Comparison of ENCODE assay signal across 21 cellular contexts in genomic region chr3:129502641-129503386, GRCh38. TPM values are rescaled to one million over a fixed set of nuclear protein-coding genes. Genes with fewer than 3 reads are reported as not detected.
DNase-seq lines count a peak whose midpoint lies in the region; ATAC-seq and TF ChIP-seq lines count a peak whose summit lies in the region.
"Had no signal": no experiment of that assay in that cellular context is flagged by ENCODE, and none has a peak within 500 bp of the region (broad histone marks: within the 10 kb centered on the region; RNA-seq: fewer than 3 reads in every experiment).

No MANE protein-coding gene starts in this region.

- no peaks in the 10 kb centered on the region for H3K79me2 ChIP-seq in neural progenitor cell (ENCODE audit: low read depth)

- H4K20me1 ChIP-seq in neural progenitor cell (ENCODE audit: low read depth), result no peaks in the 10 kb centered on the region

- H3K27ac ChIP-seq in neural progenitor cell, result no peak overlapping the region
- no peak overlapping the region for H3K27ac ChIP-seq in foreskin keratinocyte
- H3K27ac ChIP-seq: neutrophil, VCaP had no signal

- H2AFZ ChIP-seq in neural progenitor cell (replicated peaks), result no peak overlapping the region

- H3K9me3 ChIP-seq in neural progenitor cell (ENCODE audit: low read depth), result no peaks in the 10 kb centered on the region
- H3K9me3 ChIP-seq: heart right ventricle, neutrophil had no signal

- no peaks in the 10 kb centered on the region for H3K4me1 Mint-ChIP-seq in neural progenitor cell
- H3K4me1 Mint-ChIP-seq: activated naive CD8-positive, alpha-beta T cell treated with anti-CD3 and anti-CD28 coated beads, Interleukin-2, amount 50 U/mL, for 24 hours had no signal

- H3K9me3 Mint-ChIP-seq in neural progenitor cell, result no peaks in the 10 kb centered on the region
- H3K9me3 Mint-ChIP-seq: activated naive CD8-positive, alpha-beta T cell treated with anti-CD3 and anti-CD28 coated beads, Interleukin-2, amount 50 U/mL, for 24 hours; activated T-helper 1 cell treated with anti-CD3 and anti-CD28 coated beads, Interleukin-12 subunit alpha, Interleukin-12 subunit beta, Interleukin-2, Interleukin-4 antibody, amounts not matched to agents 30 ng/mL and 10 ng/mL and 1 ng/mL, durations not matched to agents 14 hours and 24 hours and 36 hours; H9 had no signal

- peaks cover 35% of the 10 kb centered on the region for H3K36me3 Mint-ChIP-seq in neural progenitor cell

- TF ChIP-seq CTCF in neural progenitor cell (IDR thresholded peaks at IDR 0.05) (no peak), foreskin keratinocyte (conservative IDR thresholded peaks at IDR 0.05) (no peak)

- H3K36me3 ChIP-seq in neural progenitor cell, result no peaks in the 10 kb centered on the region

- H3K27me3 ChIP-seq in neural progenitor cell (no peaks in the 10 kb centered on the region), foreskin keratinocyte (no peaks in the 10 kb centered on the region)
- H3K27me3 ChIP-seq: heart right ventricle, neutrophil had no signal

- no peaks in the 10 kb centered on the region for H3F3A ChIP-seq in neural progenitor cell (ENCODE audit: low read depth)

- H3K4me1 ChIP-seq in neural progenitor cell, result no peaks in the 10 kb centered on the region
- no peaks in the 10 kb centered on the region for H3K4me1 ChIP-seq in foreskin keratinocyte

- H3K9ac ChIP-seq in neural progenitor cell, result no peak overlapping the region

- peak; percentile 91 for DNase-seq in DMS79 treated with DMSO at 0.1 percent for 48 hours (lab: John Stamatoyannopoulos, UW)
- DNase-seq in NCI-H1694 (lab: John Stamatoyannopoulos, UW), result peak; percentile 69
- DNase-seq in NCI-H82 treated with DMSO at 0.1 percent for 48 hours (lab: John Stamatoyannopoulos, UW; ENCODE audit: unreplicated experiment), result peak; percentile 54
- no peak for DNase-seq in neural progenitor cell (ENCODE audit: low spot score)
- no peak for DNase-seq in foreskin keratinocyte
- no peak for DNase-seq in GOT3 (lab: John Stamatoyannopoulos, UW)
- DNase-seq: activated CD8-positive, alpha-beta memory T cell treated with anti-CD3 and anti-CD28 coated beads for 24 hours; activated naive CD8-positive, alpha-beta T cell treated with anti-CD3 and anti-CD28 coated beads, Interleukin-2, amount 50 U/mL, for 24 hours; effector memory CD4-positive, alpha-beta T cell; H9; islet precursor cell; NCI-H774; stimulated activated CD4-positive, alpha-beta T cell treated with anti-CD3 and anti-CD28 coated beads, Interleukin-2, amount 100 ng/mL, for 24 hours had no signal

- H3K4me3 ChIP-seq in neural progenitor cell, result no peak overlapping the region
- H3K4me3 ChIP-seq: heart right ventricle had no signal

- no peak overlapping the region for H3K4me2 ChIP-seq in neural progenitor cell

- H3K27ac Mint-ChIP-seq in neural progenitor cell, result peak overlapping the region; percentile 46
- H3K27ac Mint-ChIP-seq: activated naive CD8-positive, alpha-beta T cell treated with anti-CD3 and anti-CD28 coated beads, Interleukin-2, amount 50 U/mL, for 24 hours; activated T-helper 1 cell treated with anti-CD3 and anti-CD28 coated beads, Interleukin-12 subunit alpha, Interleukin-12 subunit beta, Interleukin-2, Interleukin-4 antibody, amounts not matched to agents 30 ng/mL and 10 ng/mL and 1 ng/mL, durations not matched to agents 14 hours and 24 hours and 36 hours; H9 had no signal

- H3K27me3 Mint-ChIP-seq in neural progenitor cell (ENCODE audit: insufficient read depth, low read depth), result peaks cover 3% of the 10 kb centered on the region
- H3K27me3 Mint-ChIP-seq: activated naive CD8-positive, alpha-beta T cell treated with anti-CD3 and anti-CD28 coated beads, Interleukin-2, amount 50 U/mL, for 24 hours had no signal

- ATAC-seq in HG02571 (IDR thresholded peaks at IDR 0.05; ENCODE audit: unreplicated experiment), result no peak
- ATAC-seq in foreskin keratinocyte, result no peak
- ATAC-seq: activated naive CD8-positive, alpha-beta T cell treated with anti-CD3 and anti-CD28 coated beads, Interleukin-2, amount 50 U/mL, for 24 hours had no signal

- H3K4me3 Mint-ChIP-seq in neural progenitor cell, result no peak overlapping the region
- H3K4me3 Mint-ChIP-seq: activated naive CD8-positive, alpha-beta T cell treated with anti-CD3 and anti-CD28 coated beads, Interleukin-2, amount 50 U/mL, for 24 hours; activated T-helper 1 cell treated with anti-CD3 and anti-CD28 coated beads, Interleukin-12 subunit alpha, Interleukin-12 subunit beta, Interleukin-2, Interleukin-4 antibody, amounts not matched to agents 30 ng/mL and 10 ng/mL and 1 ng/mL, durations not matched to agents 14 hours and 24 hours and 36 hours; H9 had no signal

RNA-seq across cellular contexts. Expression of gene RHO, which starts 25.6 kb away (rescaled TPM):
- total RNA-seq in neural progenitor cell (ENCODE audit: low replicate concordance) (not detected in 2 replicates), foreskin keratinocyte (not detected in 2 replicates)
- not detected in 2 replicates for polyA plus RNA-seq in foreskin keratinocyte
- total RNA-seq: activated T-helper 1 cell treated with anti-CD3 and anti-CD28 coated beads, Interleukin-12 subunit alpha, Interleukin-12 subunit beta, Interleukin-2, Interleukin-4 antibody, amounts not matched to agents 30 ng/mL and 10 ng/mL and 1 ng/mL, durations not matched to agents 14 hours and 24 hours and 36 hours; H9; heart right ventricle; MCF 10A; RPMI7951; sciatic nerve had no signal
- polyA plus RNA-seq: heart right ventricle had no signal

RNA-seq across cellular contexts. Expression of gene H1-8, which starts 40.2 kb away (rescaled TPM):
- total RNA-seq in neural progenitor cell (ENCODE audit: low replicate concordance) (not detected in 2 replicates), foreskin keratinocyte (not detected in 2 replicates)
- polyA plus RNA-seq in foreskin keratinocyte, result not detected in 2 replicates
- total RNA-seq: activated T-helper 1 cell treated with anti-CD3 and anti-CD28 coated beads, Interleukin-12 subunit alpha, Interleukin-12 subunit beta, Interleukin-2, Interleukin-4 antibody, amounts not matched to agents 30 ng/mL and 10 ng/mL and 1 ng/mL, durations not matched to agents 14 hours and 24 hours and 36 hours; H9; heart right ventricle; MCF 10A; RPMI7951; sciatic nerve had no signal
- polyA plus RNA-seq: heart right ventricle had no signal

Comparison
In these comparisons a context has a peak if more than half of its experiments do, and no peak if none do; other contexts are left out.
1. DNase-seq: peak in DMS79 treated with DMSO at 0.1 percent for 48 hours (single experiment), NCI-H1694 (single experiment) and NCI-H82 treated with DMSO at 0.1 percent for 48 hours (single experiment); none in neural progenitor cell (single experiment), foreskin keratinocyte (0 of 2) and GOT3 (single experiment).